In genomic region chr13:109783447-109783814, GRCh38 we compare ENCODE assay signal across 12 cellular contexts. TPM values are rescaled to one million over a fixed set of nuclear protein-coding genes. Genes with fewer than 3 reads are reported as not detected.
DNase-seq lines count a peak whose midpoint lies in the region; ATAC-seq and TF ChIP-seq lines count a peak whose summit lies in the region.
"Had no signal": no experiment of that assay in that cellular context is flagged by ENCODE, and none has a peak within 500 bp of the region (broad histone marks: within the 10 kb centered on the region; RNA-seq: fewer than 3 reads in every experiment).

No MANE protein-coding gene starts in this region.

- TF ChIP-seq CTCF in astrocyte of the cerebellum (IDR thresholded peaks at IDR 0.05; ENCODE audit: low read depth, low read length, missing control alignments) (no peak), lung (IDR thresholded peaks at IDR 0.05; ENCODE audit: control extremely low read depth, extremely low read depth) (no peak)

- no peaks in the 10 kb centered on the region for H3K36me3 ChIP-seq in H7 (replicated peaks; ENCODE audit: control insufficient read depth, insufficient read depth, low read length)
- H3K36me3 ChIP-seq in lung (ENCODE audit: control insufficient read depth in 2 of 2, insufficient read depth in 2 of 2, low read length in 2 of 2) = peaks cover 27 to 33% of the 10 kb centered on the region in 2 donors
- H3K36me3 ChIP-seq in GM23248 (ENCODE audit: low read depth) = 0 out of 2 replicates have a peak, but pooled peaks cover 7% of the 10 kb centered on the region

- H3K9me2 ChIP-seq in GM23248 (ENCODE audit: insufficient read depth) = no peaks in the 10 kb centered on the region

- WGBS in lung, 2 donors = 94 to 98% methylated on average over 29 of the region's 29 CpGs
- WGBS in GM23248 (ENCODE audit: low coverage in 1 of 2, low lambda C conversion rate in 2 of 2, missing lambda C conversion rate in 2 of 2), 2 experiments = 94 to 98% methylated on average over 13 to 28 of the region's 29 CpGs

- no peak overlapping the region for H3K4me2 ChIP-seq in GM23248 (ENCODE audit: unreplicated experiment)

- peak; percentile 32 for DNase-seq in 8988T
- peak; percentile 73 for DNase-seq in H7
- DNase-seq in astrocyte of the cerebellum (ENCODE audit: low read depth) = no peak
- DNase-seq in lung (ENCODE audit: low spot score) = no peak
- DNase-seq in GM23248 = no peak
- DNase-seq in DMS79 (lab: John Stamatoyannopoulos, UW) = no peak
- DNase-seq in activated CD4-positive, alpha-beta T cell treated with anti-CD3 and anti-CD28 coated beads, Interleukin-2, amount 50 U/mL, for 48 hours = no peak
- DNase-seq: activated T-cell treated with anti-CD3 and anti-CD28 coated beads, Interleukin-2, amount 50 U/mL, for 4 hours; NCI-H146; stimulated activated CD4-positive, alpha-beta T cell treated with anti-CD3 and anti-CD28 coated beads, Interleukin-12 subunit alpha, Interleukin-12 subunit beta, amount 100 ng/mL, for 4 hours had no signal

- H3K9ac ChIP-seq in GM23248 = no peak overlapping the region

- peaks cover 14% of the 10 kb centered on the region; the same call in 1 of the 2 replicates for H3K27me3 ChIP-seq in H7 (ENCODE audit: control insufficient read depth, insufficient read depth, low read length)
- no peaks in the 10 kb centered on the region for H3K27me3 ChIP-seq in lung (ENCODE audit: control insufficient read depth, insufficient read depth)
- no peaks in the 10 kb centered on the region for H3K27me3 ChIP-seq in GM23248 (replicated peaks; ENCODE audit: insufficient read depth)

- no peak overlapping the region for H2AFZ ChIP-seq in GM23248

- ATAC-seq in lung (ENCODE audit: insufficient read depth, low FRiP score) = no peak
- no peak for ATAC-seq in HG03439 (IDR thresholded peaks at IDR 0.05; ENCODE audit: unreplicated experiment)
- ATAC-seq: activated T-cell treated with anti-CD3 and anti-CD28 coated beads, Interleukin-2, amount 50 U/mL, for 4 hours; mucosa of descending colon had no signal

- H3F3A ChIP-seq in GM23248 (ENCODE audit: insufficient read depth) = peaks cover 13% of the 10 kb centered on the region

- H3K79me2 ChIP-seq in GM23248 (ENCODE audit: insufficient read depth) = peaks cover 59% of the 10 kb centered on the region

- in situ Hi-C loops in astrocyte of the cerebellum (cut with HindIII; ENCODE audit: low sequenced_read_pairs) (no loop called here), GM23248 (cut with MboI) (no loop called here)

- H3K4me1 ChIP-seq in lung (ENCODE audit: control insufficient read depth in 2 of 2, insufficient read depth in 2 of 2, low read length in 2 of 2) (peaks cover 2 to 30% of the 10 kb centered on the region in 2 donors), GM23248 (ENCODE audit: insufficient read depth) (peaks cover 34% of the 10 kb centered on the region)

- H3K4me3 ChIP-seq in H7 (ENCODE audit: insufficient read depth, low read depth, low read length) (peak overlapping the region; percentile 51; the same call in 1 of the 2 replicates), astrocyte of the cerebellum (ENCODE audit: low read depth, low read length) (peak overlapping the region; percentile 12), lung (peak overlapping the region; percentile 10), GM23248 (no peak overlapping the region; the same call in 1 of the 2 replicates)
- H3K4me3 ChIP-seq: mucosa of descending colon had no signal

- H3K27ac ChIP-seq in lung (ENCODE audit: low read depth in 1 of 2, low read length in 1 of 2) = peak overlapping the region in 1 of 2 donors; percentile 10
- H3K27ac ChIP-seq in GM23248 = no peak overlapping the region

- H3K9me3 ChIP-seq in lung (ENCODE audit: control insufficient read depth in 2 of 2, insufficient read depth in 1 of 2, low read length in 1 of 2) (no peaks in the 10 kb centered on the region), GM23248 (ENCODE audit: low read depth) (no peaks in the 10 kb centered on the region)
- H3K9me3 ChIP-seq: mucosa of descending colon had no signal

- 0 out of 2 replicates have a peak, but pooled peaks cover under 1% of the 10 kb centered on the region for H4K20me1 ChIP-seq in GM23248 (ENCODE audit: insufficient read depth)

RNA-seq across cellular contexts. Expression of gene IRS2, which starts 3.0 kb away (rescaled TPM):
- 4.3 and 9.0 TPM in 2 replicates for total RNA-seq in H7 (2014; rRNA removed; shearing (Covaris generic))
- total RNA-seq in lung = 10 to 100 TPM; 12.9 to 27.1 TPM
- polyA plus RNA-seq in lung (10 to 100 TPM in 1 of 2 donors, 1 to 10 TPM in 1; 6.8 to 17.9 TPM), GM23248 (2016; fragmentation: Nextera tagmentation; extraction: Ambion mirVana) (3.1 and 3.4 TPM in 2 replicates)
- total RNA-seq in GM23248 (2014; rRNA removed; shearing (Covaris generic)) = 7.3 and 7.7 TPM in 2 replicates

Comparison
In these comparisons a context has a peak if more than half of its experiments do, and no peak if none do; other contexts are left out.
1. DNase-seq: peak in 8988T (single experiment) and H7 (single experiment); none in astrocyte of the cerebellum (single experiment), lung (single experiment), GM23248 (single experiment), DMS79 (single experiment) and activated CD4-positive, alpha-beta T cell treated with anti-CD3 and anti-CD28 coated beads, Interleukin-2, amount 50 U/mL, for 48 hours (0 of 2).